In the genomic region with DNA sequence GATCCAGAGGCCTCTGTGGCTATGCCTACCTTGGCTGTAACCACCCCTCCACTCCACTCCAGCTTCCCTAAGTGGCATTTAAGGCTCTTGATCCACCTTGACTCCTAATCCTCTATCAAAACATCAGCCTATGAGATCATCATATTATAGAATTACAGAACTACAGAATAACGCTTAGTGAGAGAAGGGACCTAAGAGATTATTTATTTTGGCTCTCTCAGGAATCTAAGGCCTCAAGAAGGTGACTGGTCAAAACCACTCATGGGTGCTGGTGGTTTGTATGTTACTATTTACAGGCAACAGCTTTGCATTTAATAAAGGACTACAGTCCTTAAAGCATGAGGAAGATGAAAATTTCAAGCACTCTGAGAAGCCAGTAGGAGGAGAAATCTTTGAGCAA, we compare ENCODE assay signal across 17 cellular contexts.
DNase-seq lines count a peak whose midpoint lies in the region; ATAC-seq lines count a peak whose summit lies in the region.
"Had no signal": no experiment of that assay in that cellular context is flagged by ENCODE, and none has a peak within 500 bp of the region (broad histone marks: within the 10 kb centered on the region; RNA-seq: fewer than 3 reads in every experiment).

No MANE protein-coding gene starts in this region.

- no peaks in the 10 kb centered on the region for H3K9me3 ChIP-seq in HAP-1
- H3K9me3 ChIP-seq: SJCRH30 had no signal

- no peaks in the 10 kb centered on the region for H3K36me3 ChIP-seq in HAP-1 (replicated peaks)
- H3K36me3 ChIP-seq: SJCRH30 had no signal

- DNase-seq in NCI-H510A treated with DMSO at 0.1 percent for 48 hours (lab: John Stamatoyannopoulos, UW) = peak; percentile 44
- no peak for DNase-seq in NCI-H510A (lab: John Stamatoyannopoulos, UW)
- DNase-seq in astrocyte of the hippocampus (ENCODE audit: low read depth, low spot score) = peak; percentile 7
- no peak for DNase-seq in HAP-1 (ENCODE audit: low spot score in 2 of 2)
- no peak for DNase-seq in ACHN
- DNase-seq: 8988T, COR-L47, H9, Kasumi-1, MM.1S, NCI-H1092, NCI-H1436 treated with DMSO at 0.1 percent for 48 hours, NCI-H2107, SJCRH30 had no signal

- H3K4me3 ChIP-seq in HAP-1 = no peak overlapping the region
- H3K4me3 ChIP-seq: SJCRH30 had no signal

- no peaks in the 10 kb centered on the region for H3K4me1 ChIP-seq in HAP-1
- H3K4me1 ChIP-seq: SJCRH30 had no signal

- no peaks in the 10 kb centered on the region for H3K27me3 ChIP-seq in HAP-1 (ENCODE audit: low read depth)
- H3K27me3 ChIP-seq: SJCRH30 had no signal

- ATAC-seq in HG03565 (IDR thresholded peaks at IDR 0.05; ENCODE audit: unreplicated experiment) (peak; percentile 43), HG03095 (IDR thresholded peaks at IDR 0.05; ENCODE audit: unreplicated experiment) (no peak), HG02981 (IDR thresholded peaks at IDR 0.05; ENCODE audit: unreplicated experiment) (no peak)

- in situ Hi-C loops in HAP-1 (cut with MboI; ENCODE audit: low sequenced_read_pairs) = no loop called here
- in situ Hi-C loops in ACHN (cut with HindIII; ENCODE audit: low pct_ligation_motif_present, low pct_unique_long_range_greater_than_20kb, low sequenced_read_pairs) = no loop called here

Comparison
In these comparisons a context has a peak if more than half of its experiments do, and no peak if none do; other contexts are left out.
1. DNase-seq: peak in NCI-H510A treated with DMSO at 0.1 percent for 48 hours (single experiment) and astrocyte of the hippocampus (single experiment); none in NCI-H510A (single experiment), HAP-1 (0 of 2) and ACHN (single experiment).